Comparison of ENCODE assay signal across 1 cellular context in genomic region chr3:103410231-103410630, GRCh38.
TF ChIP-seq lines count a peak whose summit lies in the region.

No MANE protein-coding gene starts in this region.

TF ChIP-seq in HepG2, 621 proteins besides CTCF, POLR2A, EP300 and RAD21 (continued from another document):
- no peak for TF ChIP-seq MLXIP (CRISPR knock-in tag; IDR thresholded peaks at IDR 0.05; ENCODE audit: borderline replicate concordance)
